ENCODE assay signal across 18 cellular contexts in genomic region chr5:10831416-10831815, GRCh38.
DNase-seq lines count a peak whose midpoint lies in the region; ATAC-seq, FAIRE-seq and TF ChIP-seq lines count a peak whose summit lies in the region.
"Had no signal": no experiment of that assay in that cellular context is flagged by ENCODE, and none has a peak within 500 bp of the region (broad histone marks: within the 10 kb centered on the region; RNA-seq: fewer than 3 reads in every experiment).

No MANE protein-coding gene starts in this region.

- H3K27ac Mint-ChIP-seq in activated CD4-positive, alpha-beta T cell treated with anti-CD3 and anti-CD28 coated beads, Interleukin-2, amount 10 ng/mL, durations not matched to agents 7 days and 5 days: no peak overlapping the region
- H3K27ac Mint-ChIP-seq: activated CD4-positive, alpha-beta memory T cell treated with anti-CD3 and anti-CD28 coated beads for 36 hours had no signal

- H3K4me1 Mint-ChIP-seq in activated CD4-positive, alpha-beta T cell treated with anti-CD3 and anti-CD28 coated beads, Interleukin-2, amount 10 ng/mL, durations not matched to agents 7 days and 5 days: no peaks in the 10 kb centered on the region

- H3K27ac ChIP-seq in small intestine (ENCODE audit: low read depth in 1 of 2, low read length in 1 of 2): peak overlapping the region in 1 of 2 donors; percentile 71
- H3K27ac ChIP-seq: BLaER1 treated with 17β-estradiol and CSF1 and Interleukin-3, amounts not matched to agents 10 nM and 100 nM; upper lobe of right lung had no signal

- H3K27me3 ChIP-seq in small intestine (ENCODE audit: control insufficient read depth in 2 of 2, insufficient read depth in 2 of 2, low read length in 2 of 2): peaks cover 0 to 6% of the 10 kb centered on the region in 2 donors
- H3K27me3 ChIP-seq: BLaER1 treated with 17β-estradiol and CSF1 and Interleukin-3, amounts not matched to agents 10 nM and 100 nM; esophagus squamous epithelium; upper lobe of right lung had no signal

- POLR2A ChIA-PET in activated CD4-positive, alpha-beta T cell treated with anti-CD3 and anti-CD28 coated beads, Interleukin-2, amount 10 ng/mL, durations not matched to agents 7 days and 5 days (lab: Charles Lee): no interaction called here

- peaks cover 0 to 6% of the 10 kb centered on the region in 2 donors for H3K4me1 ChIP-seq in small intestine (ENCODE audit: control insufficient read depth in 2 of 2, insufficient read depth in 1 of 2, low read depth in 1 of 2, low read length in 1 of 2)
- H3K4me1 ChIP-seq: BLaER1 treated with 17β-estradiol and CSF1 and Interleukin-3, amounts not matched to agents 10 nM and 100 nM; upper lobe of right lung had no signal

- H3K4me3 ChIP-seq in WI38 (ENCODE audit: low read depth, low read length) (peak overlapping the region; percentile 32; the same call in 1 of the 2 replicates), small intestine (ENCODE audit: low read depth in 1 of 2, low read length in 2 of 2) (no peak overlapping the region)
- H3K4me3 ChIP-seq: BLaER1 treated with 17β-estradiol and CSF1 and Interleukin-3, amounts not matched to agents 10 nM and 100 nM; esophagus squamous epithelium; upper lobe of right lung had no signal

- FAIRE-seq in small intestine (lab: Jason Lieb, UNC): no peak
- FAIRE-seq: TTC549 had no signal

- no peaks in the 10 kb centered on the region for H3K27me3 Mint-ChIP-seq in activated CD4-positive, alpha-beta T cell treated with anti-CD3 and anti-CD28 coated beads, Interleukin-2, amount 10 ng/mL, durations not matched to agents 7 days and 5 days

- H3K9me3 ChIP-seq in small intestine (ENCODE audit: control insufficient read depth, low read depth): no peaks in the 10 kb centered on the region
- H3K9me3 ChIP-seq: BLaER1 treated with 17β-estradiol and CSF1 and Interleukin-3, amounts not matched to agents 10 nM and 100 nM; esophagus squamous epithelium; upper lobe of right lung had no signal

- TF ChIP-seq CTCF in WI38 (IDR thresholded peaks at IDR 0.05; ENCODE audit: low read depth, low read length) (no peak), omental fat pad (IDR thresholded peaks at IDR 0.05) (no peak)

- CTCF ChIA-PET in activated CD4-positive, alpha-beta T cell treated with anti-CD3 and anti-CD28 coated beads, Interleukin-2, amount 10 ng/mL, durations not matched to agents 7 days and 5 days (lab: Charles Lee): no interaction called here

- no peaks in the 10 kb centered on the region for H3K36me3 Mint-ChIP-seq in activated CD4-positive, alpha-beta T cell treated with anti-CD3 and anti-CD28 coated beads, Interleukin-2, amount 10 ng/mL, durations not matched to agents 7 days and 5 days (ENCODE audit: low read depth)
- H3K36me3 Mint-ChIP-seq: activated CD4-positive, alpha-beta memory T cell treated with anti-CD3 and anti-CD28 coated beads for 36 hours had no signal

- no peak overlapping the region for H3K4me3 Mint-ChIP-seq in activated CD4-positive, alpha-beta T cell treated with anti-CD3 and anti-CD28 coated beads, Interleukin-2, amount 10 ng/mL, durations not matched to agents 7 days and 5 days
- H3K4me3 Mint-ChIP-seq: activated CD4-positive, alpha-beta memory T cell treated with anti-CD3 and anti-CD28 coated beads for 36 hours had no signal

- H3K36me3 ChIP-seq in small intestine (ENCODE audit: control insufficient read depth in 2 of 2, insufficient read depth in 2 of 2, low read length in 2 of 2): no peaks in the 10 kb centered on the region
- H3K36me3 ChIP-seq: BLaER1 treated with 17β-estradiol and CSF1 and Interleukin-3, amounts not matched to agents 10 nM and 100 nM; esophagus squamous epithelium; upper lobe of right lung had no signal

- ATAC-seq in omental fat pad (ENCODE audit: low FRiP score) (no peak), HG03135 (IDR thresholded peaks at IDR 0.05; ENCODE audit: unreplicated experiment) (no peak)
- ATAC-seq: sciatic nerve, SK-N-SH treated with all-trans-retinoic acid at 6 μM for 48 hours, upper lobe of right lung had no signal

- DNase-seq in EL: peak; percentile 89
- peak; percentile 17 for DNase-seq in fibroblast of the conjunctiva (ENCODE audit: low read depth)
- peak; percentile 1 for DNase-seq in small intestine
- DNase-seq in activated CD8-positive, alpha-beta memory T cell treated with anti-CD3 and anti-CD28 coated beads for 24 hours: no peak
- DNase-seq in activated CD4-positive, alpha-beta T cell treated with anti-CD3 and anti-CD28 coated beads, Interleukin-2, amount 10 ng/mL, durations not matched to agents 7 days and 5 days: no peak
- no peak for DNase-seq in omental fat pad (ENCODE audit: low spot score)
- DNase-seq: activated CD4-positive, alpha-beta memory T cell treated with anti-CD3 and anti-CD28 coated beads for 36 hours; amygdala; esophagus squamous epithelium; NCI-H1930; NCI-H510A treated with DMSO at 0.1 percent for 48 hours; upper lobe of right lung had no signal

- 52 to 61% (median 58%) methylated on average over 7 of the region's 7 CpGs for WGBS in small intestine, 3 donors

- no peaks in the 10 kb centered on the region for H3K9me3 Mint-ChIP-seq in activated CD4-positive, alpha-beta T cell treated with anti-CD3 and anti-CD28 coated beads, Interleukin-2, amount 10 ng/mL, durations not matched to agents 7 days and 5 days
- H3K9me3 Mint-ChIP-seq: activated CD4-positive, alpha-beta memory T cell treated with anti-CD3 and anti-CD28 coated beads for 36 hours had no signal

Comparison
In these comparisons a context has a peak if more than half of its experiments do, and no peak if none do; other contexts are left out.
1. DNase-seq: peak in EL (single experiment), fibroblast of the conjunctiva (single experiment) and small intestine (single experiment); none in activated CD8-positive, alpha-beta memory T cell treated with anti-CD3 and anti-CD28 coated beads for 24 hours (single experiment), activated CD4-positive, alpha-beta T cell treated with anti-CD3 and anti-CD28 coated beads, Interleukin-2, amount 10 ng/mL, durations not matched to agents 7 days and 5 days (single experiment) and omental fat pad (single experiment).